ENCODE assay signal across 8 cellular contexts in genomic region chr1:53957231-53957818, GRCh38. TPM values are rescaled to one million over a fixed set of nuclear protein-coding genes. Genes with fewer than 3 reads are reported as not detected.
DNase-seq lines count a peak whose midpoint lies in the region; ATAC-seq lines count a peak whose summit lies in the region.

No MANE protein-coding gene starts in this region.

- H3K27me3 ChIP-seq in skeletal muscle satellite cell (ENCODE audit: control insufficient read depth, insufficient read depth, low read length) = no peaks in the 10 kb centered on the region

- H3K36me3 ChIP-seq in skeletal muscle satellite cell (ENCODE audit: insufficient read depth, low read length) = peaks cover 45% of the 10 kb centered on the region

- no peak overlapping the region for H3K4me3 ChIP-seq in skeletal muscle satellite cell (ENCODE audit: low read length)

- H3K9ac ChIP-seq in skeletal muscle satellite cell (ENCODE audit: low read depth, low read length) = peak overlapping the region; percentile 63

- H3K4me1 ChIP-seq in skeletal muscle satellite cell (ENCODE audit: control insufficient read depth, insufficient read depth, low read length) = peaks cover 14% of the 10 kb centered on the region

- peak; percentile 63 for ATAC-seq in esophagus mucosa
- ATAC-seq in GM21515 (IDR thresholded peaks at IDR 0.05; ENCODE audit: unreplicated experiment) = no peak

- DNase-seq in DMS 273 (lab: John Stamatoyannopoulos, UW; ENCODE audit: unreplicated experiment) (peak; percentile 32), DMS 273 treated with DMSO at 0.1 percent for 48 hours (lab: John Stamatoyannopoulos, UW) (no peak), NCI-H82 treated with DMSO at 0.1 percent for 48 hours (lab: John Stamatoyannopoulos, UW; ENCODE audit: unreplicated experiment) (peak; percentile 73), NCI-H128 (lab: John Stamatoyannopoulos, UW; ENCODE audit: unreplicated experiment) (no peak), nucleus accumbens (lab: John Stamatoyannopoulos, UW) (no peak)

- H3K9me3 ChIP-seq in skeletal muscle satellite cell (replicated peaks; ENCODE audit: low read length) = no peaks in the 10 kb centered on the region

- peak overlapping the region; percentile 73 for H3K4me2 ChIP-seq in skeletal muscle satellite cell (ENCODE audit: low read length)

RNA-seq across cellular contexts. Expression of gene LRRC42, which starts 11.2 kb away (rescaled TPM):
- total RNA-seq in esophagus mucosa = 20.0 TPM
- total RNA-seq in skeletal muscle satellite cell (2012; rRNA removed) = 24.6 and 31.0 TPM in 2 replicates

RNA-seq across cellular contexts. Expression of gene IFT25, which starts 11.8 kb away (rescaled TPM):
- 15.6 TPM for total RNA-seq in esophagus mucosa
- 36.8 and 37.8 TPM in 2 replicates for total RNA-seq in skeletal muscle satellite cell (2012; rRNA removed)

Comparison
In these comparisons a context has a peak if more than half of its experiments do, and no peak if none do; other contexts are left out.
1. DNase-seq: peak in DMS 273 (single experiment) and NCI-H82 treated with DMSO at 0.1 percent for 48 hours (single experiment); none in DMS 273 treated with DMSO at 0.1 percent for 48 hours (single experiment), NCI-H128 (single experiment) and nucleus accumbens (0 of 56).